Comparison of ENCODE assay signal across 16 cellular contexts in genomic region chr10:75513292-75513691, GRCh38.
"Had no signal": no experiment of that assay in that cellular context is flagged by ENCODE, and none has a peak within 500 bp of the region (broad histone marks: within the 10 kb centered on the region; RNA-seq: fewer than 3 reads in every experiment).

No MANE protein-coding gene starts in this region.

- DNase-seq: effector memory CD4-positive, alpha-beta T cell; gastrocnemius medialis; kidney; left cardiac atrium; left ventricle myocardium inferior; lower lobe of right lung; midbrain; stimulated activated CD4-positive, alpha-beta T cell treated with anti-CD3 and anti-CD28 coated beads, Interleukin-4, amount 100 ng/mL, for 1 hour; testis; trophoblast cell had no signal

- H3K4me3 ChIP-seq: gastrocnemius medialis, left ventricle myocardium inferior, lower lobe of right lung, testis had no signal

- H3K36me3 Mint-ChIP-seq: memory B cell; stimulated activated memory B cell treated with anti-CD40 and anti-IgM and Interleukin-4, amounts not matched to agents 10 μg/mL and 1 μg/mL and 100 μg/mL, for 72 hours had no signal

- H3K27ac ChIP-seq: gastrocnemius medialis, left ventricle myocardium inferior, lower lobe of right lung, testis had no signal

- H3K36me3 ChIP-seq: gastrocnemius medialis, left ventricle myocardium inferior, lower lobe of right lung had no signal

- H3K27me3 ChIP-seq: testis had no signal

- H3K27ac Mint-ChIP-seq: memory B cell; natural killer cell treated with Interleukin-12 subunit alpha and Interleukin-12 subunit beta and Interleukin-15 and Interleukin-18, amount 100 ng/mL, for 72 hours; stimulated activated memory B cell treated with anti-CD40 and anti-IgM and Interleukin-4, amounts not matched to agents 10 μg/mL and 1 μg/mL and 100 μg/mL, for 72 hours; stimulated activated naive CD8-positive, alpha-beta T cell treated with anti-CD3 and anti-CD28 coated beads, Interleukin-15, Interleukin-2, amounts not matched to agents 100 ng/mL and 50 ng/mL, for 24 hours had no signal

- H3K9me3 Mint-ChIP-seq: natural killer cell treated with Interleukin-12 subunit alpha and Interleukin-12 subunit beta and Interleukin-15 and Interleukin-18, amount 100 ng/mL, for 72 hours had no signal

- H3K4me1 ChIP-seq: gastrocnemius medialis, testis had no signal

- H3K4me1 Mint-ChIP-seq: central memory CD8-positive, alpha-beta T cell; memory B cell; stimulated activated memory B cell treated with anti-CD40 and anti-IgM and Interleukin-4, amounts not matched to agents 10 μg/mL and 1 μg/mL and 100 μg/mL, for 72 hours had no signal

- ATAC-seq: esophagus mucosa; gastrocnemius medialis; left cardiac atrium; natural killer cell treated with Interleukin-12 subunit alpha and Interleukin-12 subunit beta and Interleukin-15 and Interleukin-18, amount 100 ng/mL, for 72 hours; stimulated activated memory B cell treated with anti-CD40 and anti-IgM and Interleukin-4, amounts not matched to agents 10 μg/mL and 1 μg/mL and 100 μg/mL, for 72 hours had no signal

- H3K9me3 ChIP-seq: gastrocnemius medialis, left ventricle myocardium inferior, lower lobe of right lung, testis had no signal

- H3K4me3 Mint-ChIP-seq: central memory CD8-positive, alpha-beta T cell; memory B cell; natural killer cell treated with Interleukin-12 subunit alpha and Interleukin-12 subunit beta and Interleukin-15 and Interleukin-18, amount 100 ng/mL, for 72 hours; stimulated activated memory B cell treated with anti-CD40 and anti-IgM and Interleukin-4, amounts not matched to agents 10 μg/mL and 1 μg/mL and 100 μg/mL, for 72 hours; stimulated activated naive CD8-positive, alpha-beta T cell treated with anti-CD3 and anti-CD28 coated beads, Interleukin-15, Interleukin-2, amounts not matched to agents 100 ng/mL and 50 ng/mL, for 24 hours had no signal
